ENCODE assay signal across 9 cellular contexts in genomic region chr1:156383023-156383422, GRCh38. TPM values are rescaled to one million over a fixed set of nuclear protein-coding genes. Genes with fewer than 3 reads are reported as not detected.
DNase-seq lines count a peak whose midpoint lies in the region; ATAC-seq, FAIRE-seq and TF ChIP-seq lines count a peak whose summit lies in the region.
"Had no signal": no experiment of that assay in that cellular context is flagged by ENCODE, and none has a peak within 500 bp of the region (broad histone marks: within the 10 kb centered on the region; RNA-seq: fewer than 3 reads in every experiment).

No MANE protein-coding gene starts in this region.

- H3K27ac ChIP-seq in astrocyte (ENCODE audit: low read depth, low read length), result no peak overlapping the region

- no peaks in the 10 kb centered on the region for H3K9me3 ChIP-seq in astrocyte (ENCODE audit: insufficient read depth, low read depth, low read length)

- no peak overlapping the region for H3K4me2 ChIP-seq in astrocyte (ENCODE audit: low read length)

- H3K4me1 Mint-ChIP-seq in T-helper 2 cell treated with Interferon-gamma antibody and Interleukin-4, amounts not matched to agents 5 μg/mL and 100 μg/mL, for 36 hours (ENCODE audit: low read depth), result peaks cover 4% of the 10 kb centered on the region
- peaks cover 3% of the 10 kb centered on the region for H3K4me1 Mint-ChIP-seq in astrocyte (ENCODE audit: low read depth, unreplicated experiment)

- TF ChIP-seq CTCF in AG09309 (IDR thresholded peaks at IDR 0.05; ENCODE audit: control insufficient read depth, insufficient read depth, low read depth, low read length, missing control alignments), result peak; percentile 91
- TF ChIP-seq CTCF in astrocyte (IDR thresholded peaks at IDR 0.05; ENCODE audit: insufficient read depth, low read depth, low read length), result peak; percentile 81

- H2AFZ ChIP-seq in astrocyte (ENCODE audit: low read depth, low read length), result peak overlapping the region; percentile 52

- ATAC-seq in HG03095 (IDR thresholded peaks at IDR 0.05; ENCODE audit: unreplicated experiment), result no peak

- no peak overlapping the region for H3K9ac ChIP-seq in astrocyte (ENCODE audit: low read length)

- peaks cover 9% of the 10 kb centered on the region for H3K27me3 ChIP-seq in astrocyte (ENCODE audit: insufficient read depth, low read length)

- H3K4me3 ChIP-seq in AG09309 (ENCODE audit: control insufficient read depth, low read depth, low read length) (no peak overlapping the region), astrocyte (ENCODE audit: insufficient read depth, low read depth, low read length) (no peak overlapping the region)

- H3K4me1 ChIP-seq in astrocyte (ENCODE audit: insufficient read depth, low read length), result peaks cover 1% of the 10 kb centered on the region

- FAIRE-seq in GM19239 (lab: Jason Lieb, UNC), result no peak
- no peak for FAIRE-seq in astrocyte (lab: Jason Lieb, UNC)

- H4K20me1 ChIP-seq in astrocyte (ENCODE audit: insufficient read depth, low read length), result no peaks in the 10 kb centered on the region

- H3K9me3 Mint-ChIP-seq in T-helper 2 cell treated with Interferon-gamma antibody and Interleukin-4, amounts not matched to agents 5 μg/mL and 100 μg/mL, for 36 hours, result no peaks in the 10 kb centered on the region
- no peaks in the 10 kb centered on the region for H3K9me3 Mint-ChIP-seq in astrocyte (ENCODE audit: unreplicated experiment)

- H3K79me2 ChIP-seq in astrocyte (ENCODE audit: insufficient read depth, low read length), result no peaks in the 10 kb centered on the region

- no peak for DNase-seq in AG09309 (ENCODE audit: low read depth)
- peak; percentile 87 for DNase-seq in GM19239 (ENCODE audit: insufficient read length, low spot score)
- DNase-seq in NCI-H146 (lab: John Stamatoyannopoulos, UW), result peak; percentile 68
- DNase-seq in T-helper 2 cell treated with Interferon-gamma antibody and Interleukin-4, amounts not matched to agents 5 μg/mL and 100 μg/mL, for 36 hours (ENCODE audit: low spot score), result peak; percentile 38
- DNase-seq in astrocyte (ENCODE audit: low read depth), result peak; percentile 27
- DNase-seq in hippocampal formation (lab: John Stamatoyannopoulos, UW), result peak; percentile 70
- DNase-seq in stimulated activated CD4-positive, alpha-beta T cell treated with anti-CD3 and anti-CD28 coated beads, Interleukin-12 subunit alpha, Interleukin-12 subunit beta, amount 100 ng/mL, for 4 hours, result peak; percentile 61

- H3K27ac Mint-ChIP-seq in T-helper 2 cell treated with Interferon-gamma antibody and Interleukin-4, amounts not matched to agents 5 μg/mL and 100 μg/mL, for 36 hours, result no peak overlapping the region
- no peak overlapping the region for H3K27ac Mint-ChIP-seq in astrocyte (ENCODE audit: unreplicated experiment)

- peaks cover 22% of the 10 kb centered on the region for H3K27me3 Mint-ChIP-seq in T-helper 2 cell treated with Interferon-gamma antibody and Interleukin-4, amounts not matched to agents 5 μg/mL and 100 μg/mL, for 36 hours (ENCODE audit: low read depth)
- H3K27me3 Mint-ChIP-seq in astrocyte (ENCODE audit: low read depth, unreplicated experiment), result peaks cover 38% of the 10 kb centered on the region

- no peak overlapping the region for H3K4me3 Mint-ChIP-seq in T-helper 2 cell treated with Interferon-gamma antibody and Interleukin-4, amounts not matched to agents 5 μg/mL and 100 μg/mL, for 36 hours
- no peak overlapping the region for H3K4me3 Mint-ChIP-seq in astrocyte (ENCODE audit: unreplicated experiment)

- no peaks in the 10 kb centered on the region for H3K36me3 ChIP-seq in astrocyte (ENCODE audit: insufficient read depth, low read length)

- no peaks in the 10 kb centered on the region for H3K36me3 Mint-ChIP-seq in T-helper 2 cell treated with Interferon-gamma antibody and Interleukin-4, amounts not matched to agents 5 μg/mL and 100 μg/mL, for 36 hours (ENCODE audit: low read depth)
- H3K36me3 Mint-ChIP-seq in astrocyte (ENCODE audit: low read depth, unreplicated experiment), result no peaks in the 10 kb centered on the region

RNA-seq across cellular contexts. Expression of gene RHBG, which starts 14.0 kb away (rescaled TPM):
- total RNA-seq in astrocyte, result not detected in 2 replicates
- total RNA-seq: urinary bladder had no signal

RNA-seq across cellular contexts. Expression of gene TSACC, which starts 44.7 kb away (rescaled TPM):
- 1.0 and 1.2 TPM in 2 replicates for total RNA-seq in astrocyte
- total RNA-seq: urinary bladder had no signal

RNA-seq across cellular contexts. Expression of gene CCT3, which starts 44.9 kb away (rescaled TPM):
- 343 and 360 TPM in 2 replicates for total RNA-seq in astrocyte
